In the genomic region with DNA sequence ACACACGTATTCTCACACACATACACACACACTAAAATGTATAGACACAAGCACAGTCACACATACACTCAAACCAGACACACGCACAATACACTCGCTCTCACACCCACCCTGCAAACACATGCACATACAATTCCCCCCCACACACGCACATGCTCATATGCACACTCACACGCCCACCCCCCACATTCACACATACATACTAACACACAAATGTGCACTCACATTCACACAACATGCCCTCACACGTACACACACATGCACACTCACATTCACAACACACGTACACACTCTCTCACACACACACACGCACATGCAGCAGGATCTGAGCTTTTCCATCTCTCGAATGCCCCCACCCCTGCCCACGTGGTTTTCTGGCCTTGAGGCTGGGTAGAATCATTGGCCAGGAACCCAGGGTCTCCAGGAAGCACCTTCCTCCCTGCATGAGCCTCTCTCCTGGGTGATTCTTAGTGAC, we compare ENCODE assay signal across 1 cellular context.
TF ChIP-seq lines count a peak whose summit lies in the region.

No MANE protein-coding gene starts in this region.

TF ChIP-seq in H1, 55 proteins besides CTCF, POLR2A, EP300 and RAD21:
- TF ChIP-seq ASH2L (IDR thresholded peaks at IDR 0.05; ENCODE audit: low read length) (no peak), GABPA (IDR thresholded peaks at IDR 0.05; ENCODE audit: borderline replicate concordance, insufficient read depth, low read length) (no peak), SIRT6 (IDR thresholded peaks at IDR 0.05; ENCODE audit: low read length) (no peak)
